In the genomic region with DNA sequence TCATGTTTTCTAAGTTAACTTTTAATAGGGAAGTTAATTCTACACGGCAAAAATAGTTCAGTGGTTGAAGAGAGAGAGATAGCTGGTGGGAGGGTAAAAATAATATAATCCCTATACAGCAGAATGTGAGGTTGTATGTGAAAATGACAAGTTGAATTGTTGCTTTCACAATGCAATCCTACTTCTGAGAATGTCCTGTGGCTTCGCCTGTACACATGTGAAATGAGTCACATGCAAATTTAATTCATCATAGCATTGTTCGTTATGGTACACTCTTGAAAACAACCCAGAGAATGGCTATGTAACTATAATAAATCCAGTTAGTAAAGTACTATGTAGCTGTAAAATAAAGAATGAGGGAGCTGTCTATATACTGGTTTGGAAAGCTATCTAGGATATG, we compare ENCODE assay signal across 10 cellular contexts. TPM values are rescaled to one million over a fixed set of nuclear protein-coding genes. Genes with fewer than 3 reads are reported as not detected.
DNase-seq lines count a peak whose midpoint lies in the region; ATAC-seq, FAIRE-seq and TF ChIP-seq lines count a peak whose summit lies in the region.
"Had no signal": no experiment of that assay in that cellular context is flagged by ENCODE, and none has a peak within 500 bp of the region (broad histone marks: within the 10 kb centered on the region; RNA-seq: fewer than 3 reads in every experiment).

No MANE protein-coding gene starts in this region.

- ATAC-seq in GM19395 (IDR thresholded peaks at IDR 0.05; ENCODE audit: unreplicated experiment): peak; percentile 99
- peak; percentile 98 for ATAC-seq in HG03159 (IDR thresholded peaks at IDR 0.05; ENCODE audit: unreplicated experiment)
- ATAC-seq: Panc1 had no signal

- in situ Hi-C loops in astrocyte of the spinal cord (cut with HindIII; ENCODE audit: low sequenced_read_pairs): no loop called here

- H3K4me1 ChIP-seq in kidney (ENCODE audit: control insufficient read depth in 1 of 2, insufficient read depth in 1 of 2, low read depth in 1 of 2, low read length in 2 of 2): peaks cover 6 to 8% of the 10 kb centered on the region in 2 donors

- intact Hi-C loops in kidney (cut with DNase I): no loop called here

- no peak overlapping the region for H3K4me3 ChIP-seq in astrocyte of the spinal cord (ENCODE audit: low read depth, low read length)
- H3K4me3 ChIP-seq in kidney (ENCODE audit: low read length in 2 of 2): no peak overlapping the region

- DNase-seq in CD1c-positive myeloid dendritic cell (ENCODE audit: extremely low spot score) (peak; percentile 29), astrocyte of the spinal cord (ENCODE audit: low read depth, low spot score) (peak; percentile 46), amniotic stem cell (lab: John Stamatoyannopoulos, UW) (no peak), NCI-H146 treated with DMSO at 0.1 percent for 48 hours (lab: John Stamatoyannopoulos, UW; ENCODE audit: unreplicated experiment) (no peak), kidney (no peak), NCI-H82 treated with DMSO at 0.1 percent for 48 hours (lab: John Stamatoyannopoulos, UW; ENCODE audit: unreplicated experiment) (no peak)

- FAIRE-seq in kidney (lab: Jason Lieb, UNC): no peak
- FAIRE-seq: endometrium had no signal

- no peak overlapping the region for H3K9ac ChIP-seq in kidney (ENCODE audit: low read length in 2 of 2)

- TF ChIP-seq CTCF in astrocyte of the spinal cord (IDR thresholded peaks at IDR 0.05; ENCODE audit: low read depth, low read length): no peak
- TF ChIP-seq CTCF in kidney (IDR thresholded peaks at IDR 0.05; ENCODE audit: borderline replicate concordance, extremely low read depth, insufficient read depth): no peak

- H3K36me3 ChIP-seq in kidney (ENCODE audit: control insufficient read depth in 1 of 2, insufficient read depth in 2 of 2, low read length in 2 of 2): peaks cover 7 to 29% of the 10 kb centered on the region in 2 donors

- peak overlapping the region in 1 of 2 donors; percentile 10 for H3K27ac ChIP-seq in kidney (ENCODE audit: low read depth in 2 of 2, low read length in 2 of 2)

- H3K9me3 ChIP-seq in kidney (ENCODE audit: control insufficient read depth in 1 of 2, low read length in 2 of 2): no peaks in the 10 kb centered on the region

RNA-seq across cellular contexts. Expression of gene HINT3, which starts 46.1 kb away (rescaled TPM):
- total RNA-seq in kidney: 21.4 TPM
- 18.9 TPM for polyA plus RNA-seq in kidney (ENCODE audit: insufficient read depth, low read depth, low replicate concordance)

Comparison
In these comparisons a context has a peak if more than half of its experiments do, and no peak if none do; other contexts are left out.
1. DNase-seq: peak in CD1c-positive myeloid dendritic cell (single experiment) and astrocyte of the spinal cord (single experiment); none in amniotic stem cell (single experiment), NCI-H146 treated with DMSO at 0.1 percent for 48 hours (single experiment), kidney (single experiment) and NCI-H82 treated with DMSO at 0.1 percent for 48 hours (single experiment).